Comparison of ENCODE assay signal across 8 cellular contexts in the genomic region with DNA sequence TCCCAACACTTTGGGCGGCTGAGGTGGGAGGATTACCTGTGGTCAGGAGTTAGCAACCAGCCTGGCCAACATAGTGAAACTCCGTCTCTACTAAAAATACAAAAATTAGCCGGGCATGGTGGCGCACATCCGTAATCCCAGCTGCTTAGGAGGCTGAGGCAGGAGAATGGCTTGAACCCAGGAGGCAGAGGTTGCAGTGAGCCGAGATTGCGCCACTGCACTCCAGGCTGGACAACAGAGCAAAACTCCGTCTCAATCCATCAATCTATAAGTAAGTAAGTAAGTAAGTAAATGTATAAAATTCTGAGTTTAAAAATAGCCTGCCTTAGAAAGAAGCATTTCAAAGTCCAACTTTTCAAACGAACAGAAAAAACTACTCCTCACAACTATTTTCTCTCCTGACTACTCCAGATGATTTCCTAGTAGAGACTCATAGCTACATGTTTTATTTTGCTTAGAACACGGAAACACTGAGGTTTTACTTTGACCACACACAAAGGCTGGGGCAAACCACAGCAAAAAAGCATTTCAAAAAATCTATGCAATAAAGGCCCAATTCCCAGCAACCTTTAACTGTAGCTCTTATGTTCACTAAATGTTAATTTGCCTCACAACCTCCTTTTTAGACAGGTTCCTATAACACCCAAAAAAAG. TPM values are rescaled to one million over a fixed set of nuclear protein-coding genes. Genes with fewer than 3 reads are reported as not detected.
A peak's percentile ranks its signal among the peaks of the same experiment; 100 is the strongest.
DNase-seq lines count a peak whose midpoint lies in the region; ATAC-seq and TF ChIP-seq lines count a peak whose summit lies in the region.

No MANE protein-coding gene starts in this region.

- H3K27me3 ChIP-seq in heart left ventricle (no peaks in the 10 kb centered on the region), esophagus muscularis mucosa (no peaks in the 10 kb centered on the region), thoracic aorta (replicated peaks; ENCODE audit: insufficient read depth) (no peaks in the 10 kb centered on the region), Karpas-422 (ENCODE audit: low read length) (no peaks in the 10 kb centered on the region)

- no peak overlapping the region for H3K9ac ChIP-seq in Karpas-422 (ENCODE audit: low read length)

- H3K79me2 ChIP-seq in Karpas-422 (ENCODE audit: low read length): peaks cover 74% of the 10 kb centered on the region

- H3K36me3 ChIP-seq in heart left ventricle (peaks cover 0 to 40% (median 34%) of the 10 kb centered on the region in 9 donors), esophagus muscularis mucosa (peaks cover 12 to 34% (median 26%) of the 10 kb centered on the region in 4 donors), thoracic aorta (peaks cover 21% of the 10 kb centered on the region), Karpas-422 (ENCODE audit: insufficient read depth, low read length) (peaks cover 16% of the 10 kb centered on the region; the same call in 1 of the 2 replicates)

- DNase-seq in heart left ventricle: no peak
- DNase-seq in Right ventricle myocardium inferior (ENCODE audit: missing footprints): no peak
- DNase-seq in esophagus muscularis mucosa (ENCODE audit: extremely low spot score): no peak
- no peak for DNase-seq in thoracic aorta (ENCODE audit: low spot score)
- DNase-seq in NCI-H2029 (lab: John Stamatoyannopoulos, UW): no peak
- DNase-seq in Karpas-422: no peak

- WGBS in heart left ventricle, 4 donors: 77 to 85% (median 82%) methylated on average over 10 of the region's 10 CpGs
- 59% methylated on average over 10 of the region's 10 CpGs for WGBS in esophagus muscularis mucosa

- H3K4me2 ChIP-seq in Karpas-422 (ENCODE audit: low read depth, low read length, poor library complexity, severe bottlenecking): no peak overlapping the region

- peak overlapping the region in 9 of 12 donors; percentile 2 to 65 (median 26) for H3K27ac ChIP-seq in heart left ventricle
- H3K27ac ChIP-seq in esophagus muscularis mucosa (replicated peaks in 1 of 4): peak overlapping the region; percentile 50 to 78 (median 63)
- H3K27ac ChIP-seq in thoracic aorta: peak overlapping the region; percentile 73 to 79
- H3K27ac ChIP-seq in Karpas-422 (ENCODE audit: low read length): no peak overlapping the region

- H2AFZ ChIP-seq in Karpas-422 (ENCODE audit: low read length): no peak overlapping the region

- ATAC-seq in heart left ventricle: no peak
- ATAC-seq in Right ventricle myocardium inferior: no peak
- peak; percentile 36 for ATAC-seq in SK-N-SH treated with all-trans-retinoic acid at 6 μM for 48 hours
- ATAC-seq in thoracic aorta (ENCODE audit: insufficient number of reproducible peaks, low FRiP score, low read depth): no peak
- no peak for ATAC-seq in GM19035 (IDR thresholded peaks at IDR 0.05; ENCODE audit: unreplicated experiment)

- intact Hi-C loops in heart left ventricle (cut with DNase I): no loop called here
- intact Hi-C loops in Right ventricle myocardium inferior (cut with DNase I): no loop called here
- intact Hi-C loops in esophagus muscularis mucosa (cut with DNase I): no loop called here

- TF ChIP-seq CTCF in heart left ventricle (IDR thresholded peaks at IDR 0.05): no peak
- no peak for TF ChIP-seq CTCF in esophagus muscularis mucosa (IDR thresholded peaks at IDR 0.05)
- TF ChIP-seq CTCF in thoracic aorta (IDR thresholded peaks at IDR 0.05): no peak

- H3K9me2 ChIP-seq in Karpas-422 (replicated peaks; ENCODE audit: insufficient read depth, low read length): no peaks in the 10 kb centered on the region

- TF ChIP-seq POLR2A in heart left ventricle (IDR thresholded peaks at IDR 0.05) (no peak), esophagus muscularis mucosa (IDR thresholded peaks at IDR 0.05; ENCODE audit: low read depth) (no peak)

- H3K4me3 ChIP-seq in heart left ventricle (no peak overlapping the region), esophagus muscularis mucosa (no peak overlapping the region), thoracic aorta (peak overlapping the region; percentile 42), Karpas-422 (ENCODE audit: low read length) (no peak overlapping the region)

- TF ChIP-seq EP300 in esophagus muscularis mucosa (IDR thresholded peaks at IDR 0.05): no peak

- H4K20me1 ChIP-seq in Karpas-422 (ENCODE audit: insufficient read depth, low read depth, low read length): no peaks in the 10 kb centered on the region

- H3K9me3 ChIP-seq in heart left ventricle (no peaks in the 10 kb centered on the region), esophagus muscularis mucosa (no peaks in the 10 kb centered on the region), thoracic aorta (no peaks in the 10 kb centered on the region), Karpas-422 (ENCODE audit: low read length) (no peaks in the 10 kb centered on the region)

- H3K4me1 ChIP-seq in heart left ventricle (peaks cover 0 to 43% (median 16%) of the 10 kb centered on the region in 12 donors), esophagus muscularis mucosa (peaks cover 18 to 39% (median 29%) of the 10 kb centered on the region in 4 donors), thoracic aorta (ENCODE audit: control insufficient read depth in 1 of 2, low read depth in 2 of 2) (peaks cover 8 to 23% of the 10 kb centered on the region in 2 donors), Karpas-422 (ENCODE audit: low read length) (peaks cover 4% of the 10 kb centered on the region; the same call in 1 of the 2 replicates)

TF ChIP-seq in SK-N-SH treated with all-trans-retinoic acid at 6 μM for 48 hours, 23 proteins besides CTCF, POLR2A, EP300 and RAD21 (continues in another document):
- TF ChIP-seq ISL1 (CRISPR knock-in tag; IDR thresholded peaks at IDR 0.05): no peak
- TF ChIP-seq OSR1 (CRISPR knock-in tag; IDR thresholded peaks at IDR 0.05): no peak
- TF ChIP-seq, protein P1, sequence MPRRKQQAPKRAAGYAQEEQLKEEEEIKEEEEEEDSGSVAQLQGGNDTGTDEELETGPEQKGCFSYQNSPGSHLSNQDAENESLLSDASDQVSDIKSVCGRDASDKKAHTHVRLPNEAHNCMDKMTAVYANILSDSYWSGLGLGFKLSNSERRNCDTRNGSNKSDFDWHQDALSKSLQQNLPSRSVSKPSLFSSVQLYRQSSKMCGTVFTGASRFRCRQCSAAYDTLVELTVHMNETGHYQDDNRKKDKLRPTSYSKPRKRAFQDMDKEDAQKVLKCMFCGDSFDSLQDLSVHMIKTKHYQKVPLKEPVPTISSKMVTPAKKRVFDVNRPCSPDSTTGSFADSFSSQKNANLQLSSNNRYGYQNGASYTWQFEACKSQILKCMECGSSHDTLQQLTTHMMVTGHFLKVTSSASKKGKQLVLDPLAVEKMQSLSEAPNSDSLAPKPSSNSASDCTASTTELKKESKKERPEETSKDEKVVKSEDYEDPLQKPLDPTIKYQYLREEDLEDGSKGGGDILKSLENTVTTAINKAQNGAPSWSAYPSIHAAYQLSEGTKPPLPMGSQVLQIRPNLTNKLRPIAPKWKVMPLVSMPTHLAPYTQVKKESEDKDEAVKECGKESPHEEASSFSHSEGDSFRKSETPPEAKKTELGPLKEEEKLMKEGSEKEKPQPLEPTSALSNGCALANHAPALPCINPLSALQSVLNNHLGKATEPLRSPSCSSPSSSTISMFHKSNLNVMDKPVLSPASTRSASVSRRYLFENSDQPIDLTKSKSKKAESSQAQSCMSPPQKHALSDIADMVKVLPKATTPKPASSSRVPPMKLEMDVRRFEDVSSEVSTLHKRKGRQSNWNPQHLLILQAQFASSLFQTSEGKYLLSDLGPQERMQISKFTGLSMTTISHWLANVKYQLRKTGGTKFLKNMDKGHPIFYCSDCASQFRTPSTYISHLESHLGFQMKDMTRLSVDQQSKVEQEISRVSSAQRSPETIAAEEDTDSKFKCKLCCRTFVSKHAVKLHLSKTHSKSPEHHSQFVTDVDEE (CRISPR knock-in tag; IDR thresholded peaks at IDR 0.05): no peak
- no peak for TF ChIP-seq ZC3H10 (CRISPR knock-in tag; IDR thresholded peaks at IDR 0.05)
- TF ChIP-seq TCF4 (CRISPR knock-in tag; IDR thresholded peaks at IDR 0.05; ENCODE audit: borderline replicate concordance): no peak
- TF ChIP-seq SNAI2 (CRISPR knock-in tag; IDR thresholded peaks at IDR 0.05): no peak
- no peak for TF ChIP-seq ESRRG (CRISPR knock-in tag; IDR thresholded peaks at IDR 0.05)
- TF ChIP-seq, protein P2, sequence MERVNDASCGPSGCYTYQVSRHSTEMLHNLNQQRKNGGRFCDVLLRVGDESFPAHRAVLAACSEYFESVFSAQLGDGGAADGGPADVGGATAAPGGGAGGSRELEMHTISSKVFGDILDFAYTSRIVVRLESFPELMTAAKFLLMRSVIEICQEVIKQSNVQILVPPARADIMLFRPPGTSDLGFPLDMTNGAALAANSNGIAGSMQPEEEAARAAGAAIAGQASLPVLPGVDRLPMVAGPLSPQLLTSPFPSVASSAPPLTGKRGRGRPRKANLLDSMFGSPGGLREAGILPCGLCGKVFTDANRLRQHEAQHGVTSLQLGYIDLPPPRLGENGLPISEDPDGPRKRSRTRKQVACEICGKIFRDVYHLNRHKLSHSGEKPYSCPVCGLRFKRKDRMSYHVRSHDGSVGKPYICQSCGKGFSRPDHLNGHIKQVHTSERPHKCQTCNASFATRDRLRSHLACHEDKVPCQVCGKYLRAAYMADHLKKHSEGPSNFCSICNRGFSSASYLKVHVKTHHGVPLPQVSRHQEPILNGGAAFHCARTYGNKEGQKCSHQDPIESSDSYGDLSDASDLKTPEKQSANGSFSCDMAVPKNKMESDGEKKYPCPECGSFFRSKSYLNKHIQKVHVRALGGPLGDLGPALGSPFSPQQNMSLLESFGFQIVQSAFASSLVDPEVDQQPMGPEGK (CRISPR knock-in tag; IDR thresholded peaks at IDR 0.05; ENCODE audit: borderline replicate concordance): no peak
- no peak for TF ChIP-seq PPARA (CRISPR knock-in tag; IDR thresholded peaks at IDR 0.05; ENCODE audit: borderline replicate concordance)

RNA-seq across cellular contexts. Expression of gene SPTY2D1, which starts 16.3 kb away (rescaled TPM):
- 10 to 100 TPM in 6 of 9 donors, 1 to 10 TPM in 3; 8.2 to 13.3 (median 11.4) TPM for total RNA-seq in heart left ventricle
- polyA plus RNA-seq in heart left ventricle: 1 to 10 TPM; 1.7 to 9.1 TPM
- total RNA-seq in Right ventricle myocardium inferior: 9.3 TPM
- total RNA-seq in esophagus muscularis mucosa: 10 to 100 TPM in 3 of 4 donors, 1 to 10 TPM in 1; 9.6 to 32.1 (median 18.1) TPM
- total RNA-seq in thoracic aorta: 10 to 100 TPM in 1 of 2 donors, 1 to 10 TPM in 1; 9.6 to 25.3 TPM
- 11.1 TPM in 2 replicates for total RNA-seq in Karpas-422 (2014; rRNA removed; shearing (Covaris generic); ENCODE audit: low replicate concordance)

RNA-seq across cellular contexts. Expression of gene MISFA, which starts 18.2 kb away (rescaled TPM):
- 10 to 100 TPM in 1 of 9 donors, 1 to 10 TPM in 8; 3.1 to 10.6 (median 7.8) TPM for total RNA-seq in heart left ventricle
- 10 to 100 TPM in 1 of 2 donors, under 1 TPM in 1; 0.93 to 11.1 TPM for polyA plus RNA-seq in heart left ventricle
- total RNA-seq in Right ventricle myocardium inferior: 13.0 TPM
- 1 to 10 TPM in 1 of 4 donors, not detected in 3; 7.1 TPM for total RNA-seq in esophagus muscularis mucosa
- total RNA-seq in thoracic aorta: 10 to 100 TPM in 1 of 2 donors, not detected in 1; 17.3 TPM
- 1.2 TPM in 1 of 2 replicates, not detected in the other for total RNA-seq in Karpas-422 (2014; rRNA removed; shearing (Covaris generic); ENCODE audit: low replicate concordance)

RNA-seq across cellular contexts. Expression of gene UEVLD, which starts 29.3 kb away (rescaled TPM):
- 10 to 100 TPM; 16.9 to 37.8 (median 23.1) TPM for total RNA-seq in heart left ventricle
- polyA plus RNA-seq in heart left ventricle: 10 to 100 TPM in 1 of 2 donors, 1 to 10 TPM in 1; 4.3 to 15.4 TPM
- total RNA-seq in Right ventricle myocardium inferior: 18.0 TPM
- 10 to 100 TPM; 28.7 to 39.1 (median 29.6) TPM for total RNA-seq in esophagus muscularis mucosa
- 10 to 100 TPM; 22.2 to 23.7 TPM for total RNA-seq in thoracic aorta
- total RNA-seq in Karpas-422 (2014; rRNA removed; shearing (Covaris generic); ENCODE audit: low replicate concordance): 10.4 and 14.8 TPM in 2 replicates
